In the genomic region with DNA sequence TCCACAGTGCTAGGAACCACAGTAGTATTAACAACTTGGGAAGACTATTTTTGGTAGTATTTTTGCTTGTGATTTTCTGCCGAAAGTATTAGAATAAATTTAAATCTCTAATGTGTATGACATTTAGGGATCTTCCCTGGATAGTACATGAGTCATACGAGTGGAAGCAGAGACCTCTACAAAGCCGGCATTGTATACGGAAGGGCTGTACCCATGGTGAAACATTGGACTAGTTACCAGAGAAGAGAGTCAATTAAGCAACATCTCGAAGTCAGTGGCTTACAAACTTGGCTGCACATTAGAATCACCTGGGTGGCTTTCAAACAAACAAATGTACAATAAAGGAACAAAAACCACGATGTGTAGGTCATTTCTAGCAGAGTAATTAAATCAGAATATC, we compare ENCODE assay signal across 19 cellular contexts.
A peak's percentile ranks its signal among the peaks of the same experiment; 100 is the strongest.
DNase-seq lines count a peak whose midpoint lies in the region; ATAC-seq and TF ChIP-seq lines count a peak whose summit lies in the region.
"Had no signal": no experiment of that assay in that cellular context is flagged by ENCODE, and none has a peak within 500 bp of the region (broad histone marks: within the 10 kb centered on the region; RNA-seq: fewer than 3 reads in every experiment).

No MANE protein-coding gene starts in this region.

- no peaks in the 10 kb centered on the region for H4K20me1 ChIP-seq in HCT116 (ENCODE audit: insufficient read depth)

- no peak for TF ChIP-seq RAD21 in HCT116 (IDR thresholded peaks at IDR 0.05; ENCODE audit: low read depth)

- H3K4me3 ChIP-seq in HCT116 (replicated peaks in 1 of 2; ENCODE audit: low read depth in 1 of 2, low read length in 2 of 2) (no peak overlapping the region), epithelial cell of proximal tubule (ENCODE audit: low read depth, low read length) (no peak overlapping the region)
- H3K4me3 ChIP-seq: GM23248 had no signal

- no peaks in the 10 kb centered on the region for H3K36me3 ChIP-seq in HCT116 (ENCODE audit: control insufficient read depth in 1 of 2, insufficient read depth in 2 of 2, low read length in 2 of 2)

- H3K9ac ChIP-seq in HCT116 (ENCODE audit: low read length), result no peak overlapping the region
- H3K9ac ChIP-seq: GM23248 had no signal

- peak; percentile 64 for DNase-seq in A172 (ENCODE audit: low spot score)
- DNase-seq in HCT116 (ENCODE audit: low read depth, low spot score), result peak; percentile 63
- peak; percentile 6 for DNase-seq in RWPE1 (ENCODE audit: low spot score)
- peak; percentile 18 for DNase-seq in epithelial cell of proximal tubule (ENCODE audit: low read depth)
- DNase-seq in NCI-H2196 treated with DMSO at 0.1 percent for 48 hours (lab: John Stamatoyannopoulos, UW; ENCODE audit: unreplicated experiment), result no peak
- no peak for DNase-seq in NCI-H2081 treated with DMSO at 0.1 percent for 48 hours (lab: John Stamatoyannopoulos, UW)
- DNase-seq: 8988T, GM23248, H7, Karpas-422, NCI-H1105 treated with DMSO at 0.1 percent for 48 hours, NCI-H1694, NCI-H2029 treated with DMSO at 0.1 percent for 48 hours, NCI-H524 treated with DMSO at 0.1 percent for 48 hours, NCI-H774, SHP77 treated with DMSO at 0.1 percent for 48 hours had no signal

- peaks cover 3 to 11% of the 10 kb centered on the region in 2 experiments; a peak in 3 of 4 replicates for H3K4me1 ChIP-seq in HCT116 (ENCODE audit: control insufficient read depth in 1 of 2, insufficient read depth in 2 of 2, low read length in 2 of 2)

- no peak overlapping the region for H3K27ac ChIP-seq in HCT116 (ENCODE audit: low read depth, low read length)
- no peak overlapping the region for H3K27ac ChIP-seq in RWPE1
- H3K27ac ChIP-seq: GM23248 had no signal

- CTCF ChIA-PET in HCT116 (lab: Charles Lee) (no interaction called here), RWPE1 (lab: Yijun Ruan, JAX) (no interaction called here)

- POLR2A ChIA-PET in HCT116 (lab: Charles Lee) (no interaction called here), RWPE1 (lab: Yijun Ruan, JAX; ENCODE audit: low non-redundant PET) (no interaction called here)

- peak overlapping the region; percentile 93 for H2AFZ ChIP-seq in HCT116 (ENCODE audit: low read depth, low read length, poor library complexity, severe bottlenecking)
- H2AFZ ChIP-seq: GM23248 had no signal

- RAD21 ChIA-PET in HCT116 (lab: Charles Lee; ENCODE audit: low non-redundant PET in 1 of 2, low total read pairs in 2 of 2, uncharacterized antibody in 2 of 2, unreplicated experiment in 2 of 2), result no interaction called here

- intact Hi-C loops in HCT116 (cut with micrococcal nuclease), result no loop called here

- H3K4me2 ChIP-seq in HCT116 (ENCODE audit: low read length), result peak overlapping the region; percentile 41

- no TSS peak for BruUV-seq in HCT116 (replicated peaks; lab: Mats Ljungman, UMichigan)

- no peaks in the 10 kb centered on the region for H3K27me3 ChIP-seq in HCT116 (ENCODE audit: insufficient read depth, low read length)

- no peaks in the 10 kb centered on the region for H3K9me3 ChIP-seq in HCT116 (ENCODE audit: control insufficient read depth in 1 of 2, insufficient read depth in 1 of 2, low read depth in 1 of 2, low read length in 2 of 2)

- TF ChIP-seq CTCF in HCT116 (IDR thresholded peaks at IDR 0.05 in 2 of 3, conservative IDR thresholded peaks at IDR 0.05 in 1 of 3; ENCODE audit: borderline replicate concordance in 1 of 3, insufficient read depth in 1 of 3, low read depth in 2 of 3, low read length in 2 of 3), result no peak
- TF ChIP-seq CTCF in RWPE1 (conservative IDR thresholded peaks at IDR 0.05; ENCODE audit: low read depth), result no peak
- no peak for TF ChIP-seq CTCF in epithelial cell of proximal tubule (conservative IDR thresholded peaks at IDR 0.05; ENCODE audit: low read depth, low read length)

- TF ChIP-seq POLR2A in HCT116 (IDR thresholded peaks at IDR 0.05; ENCODE audit: borderline replicate concordance, extremely low read depth, insufficient read depth, insufficient read length), result no peak

- no peaks in the 10 kb centered on the region for H3K9me2 ChIP-seq in HCT116 (ENCODE audit: insufficient read depth)

- no peaks in the 10 kb centered on the region for H3K79me2 ChIP-seq in HCT116 (ENCODE audit: insufficient read depth, low read length)

- ATAC-seq in HCT116 (peak; percentile 91), GM18909 (IDR thresholded peaks at IDR 0.05; ENCODE audit: poor library complexity, unreplicated experiment) (no peak), HG02970 (IDR thresholded peaks at IDR 0.05; ENCODE audit: low FRiP score, unreplicated experiment) (no peak)
- ATAC-seq: SK-N-SH treated with all-trans-retinoic acid at 6 μM for 48 hours had no signal

TF ChIP-seq in HCT116, 20 proteins besides CTCF, POLR2A, EP300 and RAD21:
- peak; percentile 37; the same call in 1 of the 2 replicates for TF ChIP-seq FOSL1 (IDR thresholded peaks at IDR 0.05; ENCODE audit: low read depth)
- TF ChIP-seq SP1 (IDR thresholded peaks at IDR 0.05; ENCODE audit: low read depth), result no peak
- TF ChIP-seq CEBPB (IDR thresholded peaks at IDR 0.05; ENCODE audit: low read depth), result 0 out of 2 replicates have a peak, but pooled peaks have one; percentile 33
TF ChIP-seq in HCT116: peak in this region for 2.

Comparison
In these comparisons a context has a peak if more than half of its experiments do, and no peak if none do; other contexts are left out.
1. DNase-seq: peak in A172 (single experiment), HCT116 (single experiment), RWPE1 (single experiment) and epithelial cell of proximal tubule (single experiment); none in NCI-H2196 treated with DMSO at 0.1 percent for 48 hours (single experiment) and NCI-H2081 treated with DMSO at 0.1 percent for 48 hours (single experiment).